ENCODE assay signal across 13 cellular contexts in the genomic region with DNA sequence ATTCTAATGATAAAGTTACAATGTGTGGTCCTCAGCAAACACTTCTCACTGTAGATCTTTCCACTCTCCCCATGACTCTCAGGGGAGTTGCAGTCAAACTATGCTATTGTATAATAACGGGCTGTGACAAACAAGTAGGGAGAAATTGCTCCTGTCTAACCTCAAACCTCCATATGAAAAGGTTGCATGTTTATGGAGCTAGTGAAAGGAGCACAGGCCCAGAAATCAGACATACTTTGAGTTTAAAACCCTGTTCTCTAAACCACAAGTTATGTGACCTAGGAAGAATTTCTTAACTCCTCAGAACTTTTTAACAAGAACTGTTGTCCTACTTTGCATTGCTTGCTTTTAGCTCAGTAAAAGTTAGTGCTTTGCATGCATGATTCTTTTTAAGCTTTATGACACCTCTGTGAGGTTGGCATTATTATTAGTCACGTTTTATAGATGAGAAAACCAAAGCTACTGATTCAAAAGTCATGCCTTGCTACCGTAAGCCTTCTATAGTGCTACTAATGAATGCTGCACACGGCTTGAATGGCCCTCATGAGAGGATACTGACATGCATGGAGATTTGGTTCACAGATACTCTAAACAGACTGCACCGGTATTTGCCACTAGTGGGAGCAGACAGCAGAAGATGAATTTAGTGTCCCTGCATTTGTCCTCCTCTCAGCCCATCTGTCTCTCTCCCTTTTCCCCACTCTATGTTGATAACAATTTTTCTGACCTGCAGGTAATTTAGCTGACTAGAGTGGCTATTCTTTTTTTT.
DNase-seq lines count a peak whose midpoint lies in the region; ATAC-seq and TF ChIP-seq lines count a peak whose summit lies in the region.
"Had no signal": no experiment of that assay in that cellular context is flagged by ENCODE, and none has a peak within 500 bp of the region (broad histone marks: within the 10 kb centered on the region; RNA-seq: fewer than 3 reads in every experiment).

No MANE protein-coding gene starts in this region.

- no peak overlapping the region for H4K8ac ChIP-seq in neuronal stem cell (ENCODE audit: low read depth, low read length)

- H3K4me1 Mint-ChIP-seq in chondrocyte (ENCODE audit: low read depth) = peaks cover 28% of the 10 kb centered on the region

- no peak overlapping the region for H2BK120ac ChIP-seq in neuronal stem cell (ENCODE audit: low read depth, low read length)

- H3K9me3 ChIP-seq in neuronal stem cell (replicated peaks in 1 of 2; ENCODE audit: control insufficient read depth in 2 of 2, insufficient read depth in 1 of 2, low read depth in 1 of 2, low read length in 2 of 2) = peaks cover 3 to 39% of the 10 kb centered on the region in 2 donors
- H3K9me3 ChIP-seq: upper lobe of right lung had no signal

- peaks cover 2% of the 10 kb centered on the region for H3K36me3 Mint-ChIP-seq in chondrocyte (ENCODE audit: low read depth)

- H3K27me3 ChIP-seq in neuronal stem cell (ENCODE audit: control insufficient read depth in 3 of 3, insufficient read depth in 3 of 3, low read depth in 1 of 3, low read length in 3 of 3) = no peaks in the 10 kb centered on the region
- H3K27me3 ChIP-seq: upper lobe of right lung had no signal

- no peak overlapping the region for H3K18ac ChIP-seq in neuronal stem cell (ENCODE audit: low read length)

- DNase-seq in NCI-H1694 treated with DMSO at 0.1 percent for 48 hours (lab: John Stamatoyannopoulos, UW) (peak; percentile 11), NCI-H1694 (lab: John Stamatoyannopoulos, UW) (no peak), chondrocyte (ENCODE audit: low spot score) (no peak), neuronal stem cell (ENCODE audit: low spot score) (no peak), RPMI8226 (no peak)
- DNase-seq in Jurkat, Clone E6-1 (ENCODE audit: low read depth, low spot score) = peak; percentile 16
- DNase-seq in activated CD4-positive, alpha-beta T cell treated with anti-CD3 and anti-CD28 coated beads for 4 hours = no peak
- DNase-seq: activated CD8-positive, alpha-beta memory T cell treated with anti-CD3 and anti-CD28 coated beads, Interleukin-2, amount 50 U/mL, for 4 hours; islet precursor cell; SHP77 treated with DMSO at 0.1 percent for 48 hours; upper lobe of right lung had no signal

- H2BK15ac ChIP-seq in neuronal stem cell (ENCODE audit: low read length) = no peak overlapping the region

- no peak overlapping the region for H3K23ac ChIP-seq in neuronal stem cell (ENCODE audit: low read depth, low read length, poor library complexity)

- peak; percentile 66 for TF ChIP-seq CTCF in chondrocyte (IDR thresholded peaks at IDR 0.05)

- H3K27ac Mint-ChIP-seq in chondrocyte (ENCODE audit: unreplicated experiment) = no peak overlapping the region
- H3K27ac Mint-ChIP-seq: IgD-negative memory B cell had no signal

- H3K4me1 ChIP-seq in neuronal stem cell (ENCODE audit: control insufficient read depth in 2 of 2, insufficient read depth in 1 of 2, low read depth in 1 of 2, low read length in 2 of 2) = peaks cover 0 to 5% of the 10 kb centered on the region in 2 donors

- H3K4me3 Mint-ChIP-seq in chondrocyte (ENCODE audit: unreplicated experiment) = no peak overlapping the region
- H3K4me3 Mint-ChIP-seq: IgD-negative memory B cell had no signal

- H3K27ac ChIP-seq in neuronal stem cell (replicated peaks; ENCODE audit: low read length) = no peak overlapping the region
- H3K27ac ChIP-seq: upper lobe of right lung had no signal

- H2AK5ac ChIP-seq in neuronal stem cell (ENCODE audit: low read depth, low read length) = no peak overlapping the region

- no peak overlapping the region for H3K14ac ChIP-seq in neuronal stem cell (ENCODE audit: low read length)

- H3K4ac ChIP-seq in neuronal stem cell (ENCODE audit: low read length) = no peak overlapping the region

- H3K36me3 ChIP-seq in neuronal stem cell (replicated peaks in 1 of 2; ENCODE audit: control insufficient read depth in 2 of 2, insufficient read depth in 2 of 2, low read length in 2 of 2) = no peaks in the 10 kb centered on the region
- H3K36me3 ChIP-seq: upper lobe of right lung had no signal

- H2AFZ ChIP-seq in neuronal stem cell (ENCODE audit: low read length) = peak overlapping the region; percentile 71

- no peak overlapping the region for H3K9ac ChIP-seq in neuronal stem cell (ENCODE audit: low read depth, low read length, poor library complexity)

- H4K91ac ChIP-seq in neuronal stem cell (ENCODE audit: low read depth, low read length, poor library complexity) = no peak overlapping the region

- H3K79me1 ChIP-seq in neuronal stem cell (ENCODE audit: low read depth, low read length) = no peaks in the 10 kb centered on the region

- H3K4me2 ChIP-seq in neuronal stem cell (ENCODE audit: insufficient read depth, low read length, poor library complexity, severe bottlenecking) = no peak overlapping the region

- peaks cover 2% of the 10 kb centered on the region for H3K27me3 Mint-ChIP-seq in chondrocyte (ENCODE audit: low read depth)

- WGBS in neuronal stem cell (ENCODE audit: extremely low coverage in 2 of 2, insufficient read length in 2 of 2, insufficient replicate concordance in 1 of 2), 2 donors = no CpG with 5 or more reads among the region's 5 CpGs

- no peak overlapping the region for H2BK12ac ChIP-seq in neuronal stem cell (ENCODE audit: low read length)

- H3K4me3 ChIP-seq in Jurkat, Clone E6-1 (ENCODE audit: low read length) = no peak overlapping the region
- H3K4me3 ChIP-seq in neuronal stem cell (ENCODE audit: low read length in 2 of 2) = no peak overlapping the region
- H3K4me3 ChIP-seq: upper lobe of right lung had no signal

- peaks cover 11% of the 10 kb centered on the region for H3K9me3 Mint-ChIP-seq in chondrocyte (ENCODE audit: low read depth)

- no peak overlapping the region for H2BK5ac ChIP-seq in neuronal stem cell (ENCODE audit: low read length)

- ATAC-seq in HG02759 (IDR thresholded peaks at IDR 0.05; ENCODE audit: unreplicated experiment) = no peak
- ATAC-seq: upper lobe of right lung had no signal

Comparison
In these comparisons a context has a peak if more than half of its experiments do, and no peak if none do; other contexts are left out.
1. DNase-seq: peak in NCI-H1694 treated with DMSO at 0.1 percent for 48 hours (single experiment) and Jurkat, Clone E6-1 (single experiment); none in NCI-H1694 (single experiment), chondrocyte (single experiment), neuronal stem cell (single experiment), RPMI8226 (single experiment) and activated CD4-positive, alpha-beta T cell treated with anti-CD3 and anti-CD28 coated beads for 4 hours (0 of 2).